Comparison of ENCODE assay signal across 10 cellular contexts in genomic region chr6:166952122-166952521, GRCh38. TPM values are rescaled to one million over a fixed set of nuclear protein-coding genes. Genes with fewer than 3 reads are reported as not detected.
DNase-seq lines count a peak whose midpoint lies in the region; ATAC-seq and TF ChIP-seq lines count a peak whose summit lies in the region.
"Had no signal": no experiment of that assay in that cellular context is flagged by ENCODE, and none has a peak within 500 bp of the region (broad histone marks: within the 10 kb centered on the region; RNA-seq: fewer than 3 reads in every experiment).

No MANE protein-coding gene starts in this region.

- H3K27ac Mint-ChIP-seq in activated CD8-positive, alpha-beta T cell treated with anti-CD3 and anti-CD28 coated beads for 36 hours: peak overlapping the region; percentile 67
- H3K27ac Mint-ChIP-seq in activated CD8-positive, alpha-beta T cell treated with anti-CD3 and anti-CD28 coated beads, Interleukin-2, amount 10 ng/mL, durations not matched to agents 7 days and 5 days: no peak overlapping the region
- H3K27ac Mint-ChIP-seq in T-cell: peak overlapping the region; percentile 93 to 98
- H3K27ac Mint-ChIP-seq in activated naive CD4-positive, alpha-beta T cell treated with anti-CD3 and anti-CD28 coated beads, Interleukin-2, amount 50 U/mL, for 24 hours: peak overlapping the region; percentile 98

- no peak for TF ChIP-seq EP300 in ovary (IDR thresholded peaks at IDR 0.05)

- peaks cover 4% of the 10 kb centered on the region for H3K4me1 ChIP-seq in ovary (ENCODE audit: insufficient read depth)

- intact Hi-C loops in activated CD8-positive, alpha-beta T cell treated with anti-CD3 and anti-CD28 coated beads for 36 hours (cut with micrococcal nuclease): no loop called here
- intact Hi-C loops in ovary (cut with DNase I): no loop called here

- peaks cover 49% of the 10 kb centered on the region for H3K36me3 Mint-ChIP-seq in activated CD8-positive, alpha-beta T cell treated with anti-CD3 and anti-CD28 coated beads for 36 hours (ENCODE audit: low read depth)
- peaks cover 34% of the 10 kb centered on the region for H3K36me3 Mint-ChIP-seq in activated CD8-positive, alpha-beta T cell treated with anti-CD3 and anti-CD28 coated beads, Interleukin-2, amount 10 ng/mL, durations not matched to agents 7 days and 5 days (ENCODE audit: low read depth)
- H3K36me3 Mint-ChIP-seq in T-cell: peaks cover 39% of the 10 kb centered on the region
- H3K36me3 Mint-ChIP-seq in activated naive CD4-positive, alpha-beta T cell treated with anti-CD3 and anti-CD28 coated beads, Interleukin-2, amount 50 U/mL, for 24 hours: peaks cover 3% of the 10 kb centered on the region

- CTCF ChIA-PET in activated CD8-positive, alpha-beta T cell treated with anti-CD3 and anti-CD28 coated beads for 36 hours (lab: Charles Lee): interaction anchor here (0.9 to 3.1 kb wide), 7 partner anchors 19 to 190 kb away, joined by 3 to 13 read pairs (median 3); no protein-coding TSS in a partner anchor
- CTCF ChIA-PET in activated CD8-positive, alpha-beta T cell treated with anti-CD3 and anti-CD28 coated beads, Interleukin-2, amount 10 ng/mL, durations not matched to agents 7 days and 5 days (lab: Charles Lee): interaction anchor here (0.6 to 4.1 kb wide), 7 partner anchors 11 to 177 kb away, joined by 3 to 18 read pairs (median 4); no protein-coding TSS in a partner anchor
- CTCF ChIA-PET in T-cell (lab: Charles Lee): interaction anchor here (1.2 to 1.7 kb wide), 3 partner anchors 11 to 45 kb away, joined by 3 to 8 read pairs (median 4); no protein-coding TSS in a partner anchor

- H3K4me3 Mint-ChIP-seq in activated CD8-positive, alpha-beta T cell treated with anti-CD3 and anti-CD28 coated beads for 36 hours: peak overlapping the region; percentile 19
- H3K4me3 Mint-ChIP-seq in activated CD8-positive, alpha-beta T cell treated with anti-CD3 and anti-CD28 coated beads, Interleukin-2, amount 10 ng/mL, durations not matched to agents 7 days and 5 days: no peak overlapping the region
- H3K4me3 Mint-ChIP-seq in T-cell: peak overlapping the region; percentile 92
- H3K4me3 Mint-ChIP-seq in activated naive CD4-positive, alpha-beta T cell treated with anti-CD3 and anti-CD28 coated beads, Interleukin-2, amount 50 U/mL, for 24 hours: peak overlapping the region; percentile 73

- ATAC-seq in activated CD8-positive, alpha-beta T cell treated with anti-CD3 and anti-CD28 coated beads for 36 hours: no peak
- ATAC-seq in activated CD8-positive, alpha-beta T cell treated with anti-CD3 and anti-CD28 coated beads, Interleukin-2, amount 10 ng/mL, durations not matched to agents 7 days and 5 days: no peak
- ATAC-seq in T-cell (replicated peaks in 1 of 4) (no peak), HG03460 (IDR thresholded peaks at IDR 0.05; ENCODE audit: unreplicated experiment) (no peak)

- peaks cover 56% of the 10 kb centered on the region for H3K4me1 Mint-ChIP-seq in activated CD8-positive, alpha-beta T cell treated with anti-CD3 and anti-CD28 coated beads for 36 hours (ENCODE audit: low read depth)
- peaks cover 55% of the 10 kb centered on the region for H3K4me1 Mint-ChIP-seq in activated CD8-positive, alpha-beta T cell treated with anti-CD3 and anti-CD28 coated beads, Interleukin-2, amount 10 ng/mL, durations not matched to agents 7 days and 5 days (ENCODE audit: low read depth)
- H3K4me1 Mint-ChIP-seq in T-cell: peaks cover 59 to 73% (median 60%) of the 10 kb centered on the region in 3 donors
- peaks cover 63% of the 10 kb centered on the region for H3K4me1 Mint-ChIP-seq in activated naive CD4-positive, alpha-beta T cell treated with anti-CD3 and anti-CD28 coated beads, Interleukin-2, amount 50 U/mL, for 24 hours

- TF ChIP-seq POLR2A in ovary (IDR thresholded peaks at IDR 0.05): no peak

- H3K27me3 ChIP-seq in ovary: no peaks in the 10 kb centered on the region

- H3K9me3 ChIP-seq in ovary: no peaks in the 10 kb centered on the region

- 84 to 94% (median 90%) methylated on average over 12 of the region's 12 CpGs for WGBS in ovary, 3 donors

- H3K36me3 ChIP-seq in ovary: no peaks in the 10 kb centered on the region

- no peak for DNase-seq in activated CD8-positive, alpha-beta T cell treated with anti-CD3 and anti-CD28 coated beads for 36 hours
- DNase-seq in activated CD8-positive, alpha-beta T cell treated with anti-CD3 and anti-CD28 coated beads, Interleukin-2, amount 10 ng/mL, durations not matched to agents 7 days and 5 days: no peak
- peak in 2 of 34 experiments; percentile 14 to 28 for DNase-seq in T-cell
- peak; percentile 36 to 46 for DNase-seq in stimulated activated CD4-positive, alpha-beta T cell treated with anti-CD3 and anti-CD28 coated beads, Interleukin-4, amount 100 ng/mL, for 4 hours
- DNase-seq in ovary: no peak
- DNase-seq in NCI-H1105 (lab: John Stamatoyannopoulos, UW): no peak
- DNase-seq: effector CD4-positive, alpha-beta T cell; mesendoderm had no signal

- H3K4me3 ChIP-seq in ovary: no peak overlapping the region

- POLR2A ChIA-PET in activated CD8-positive, alpha-beta T cell treated with anti-CD3 and anti-CD28 coated beads for 36 hours (lab: Charles Lee): no interaction called here
- POLR2A ChIA-PET in activated CD8-positive, alpha-beta T cell treated with anti-CD3 and anti-CD28 coated beads, Interleukin-2, amount 10 ng/mL, durations not matched to agents 7 days and 5 days (lab: Charles Lee): no interaction called here
- POLR2A ChIA-PET in T-cell (lab: Charles Lee): interaction anchor here in 1 of 2 donors (0.6 kb wide), 1 partner anchor 172 kb away, joined by 3 read pairs; no protein-coding TSS in a partner anchor

- no peaks in the 10 kb centered on the region for H3K27me3 Mint-ChIP-seq in activated CD8-positive, alpha-beta T cell treated with anti-CD3 and anti-CD28 coated beads for 36 hours
- no peaks in the 10 kb centered on the region for H3K27me3 Mint-ChIP-seq in activated CD8-positive, alpha-beta T cell treated with anti-CD3 and anti-CD28 coated beads, Interleukin-2, amount 10 ng/mL, durations not matched to agents 7 days and 5 days (ENCODE audit: low read depth)
- H3K27me3 Mint-ChIP-seq in T-cell: no peaks in the 10 kb centered on the region
- H3K27me3 Mint-ChIP-seq in activated naive CD4-positive, alpha-beta T cell treated with anti-CD3 and anti-CD28 coated beads, Interleukin-2, amount 50 U/mL, for 24 hours: no peaks in the 10 kb centered on the region

- H3K27ac ChIP-seq in ovary: no peak overlapping the region

- H3K9me3 Mint-ChIP-seq in activated CD8-positive, alpha-beta T cell treated with anti-CD3 and anti-CD28 coated beads for 36 hours: no peaks in the 10 kb centered on the region
- no peaks in the 10 kb centered on the region for H3K9me3 Mint-ChIP-seq in activated CD8-positive, alpha-beta T cell treated with anti-CD3 and anti-CD28 coated beads, Interleukin-2, amount 10 ng/mL, durations not matched to agents 7 days and 5 days (ENCODE audit: insufficient read depth)
- no peaks in the 10 kb centered on the region for H3K9me3 Mint-ChIP-seq in T-cell
- no peaks in the 10 kb centered on the region for H3K9me3 Mint-ChIP-seq in activated naive CD4-positive, alpha-beta T cell treated with anti-CD3 and anti-CD28 coated beads, Interleukin-2, amount 50 U/mL, for 24 hours

- no peak for TF ChIP-seq CTCF in activated CD8-positive, alpha-beta T cell treated with anti-CD3 and anti-CD28 coated beads for 36 hours (IDR thresholded peaks at IDR 0.05)
- TF ChIP-seq CTCF in ovary (IDR thresholded peaks at IDR 0.05): no peak

RNA-seq across cellular contexts. Expression of gene RNASET2, which starts 4.2 kb away (rescaled TPM):
- 10 to 100 TPM; 69.2 to 70.2 TPM for total RNA-seq in activated CD8-positive, alpha-beta T cell treated with anti-CD3 and anti-CD28 coated beads for 36 hours
- 10 to 100 TPM; 46.9 to 48.7 TPM for total RNA-seq in activated CD8-positive, alpha-beta T cell treated with anti-CD3 and anti-CD28 coated beads, Interleukin-2, amount 10 ng/mL, durations not matched to agents 7 days and 5 days
- 100 to 1,000 TPM; 121 to 275 (median 252) TPM for total RNA-seq in T-cell
- 100 to 1,000 TPM in 1 of 7 donors, 10 to 100 TPM in 6; 34.8 to 211 (median 56.0) TPM for total RNA-seq in ovary
- polyA plus RNA-seq in ovary: 10 to 100 TPM; 42.2 to 79.7 TPM

RNA-seq across cellular contexts. Expression of gene CEP43, which starts 47.1 kb away (rescaled TPM):
- 10 to 100 TPM; 20.2 to 21.3 TPM for total RNA-seq in activated CD8-positive, alpha-beta T cell treated with anti-CD3 and anti-CD28 coated beads for 36 hours
- total RNA-seq in activated CD8-positive, alpha-beta T cell treated with anti-CD3 and anti-CD28 coated beads, Interleukin-2, amount 10 ng/mL, durations not matched to agents 7 days and 5 days: 10 to 100 TPM; 25.6 to 28.1 TPM
- 10 to 100 TPM; 12.3 to 15.9 (median 14.8) TPM for total RNA-seq in T-cell
- total RNA-seq in ovary: 10 to 100 TPM; 12.3 to 39.5 (median 15.4) TPM
- polyA plus RNA-seq in ovary: 10 to 100 TPM in 1 of 2 donors, 1 to 10 TPM in 1; 7.5 to 13.7 TPM

Comparison
In these comparisons a context has a peak if more than half of its experiments do, and no peak if none do; other contexts are left out.
1. DNase-seq: peak in stimulated activated CD4-positive, alpha-beta T cell treated with anti-CD3 and anti-CD28 coated beads, Interleukin-4, amount 100 ng/mL, for 4 hours (2 of 2); none in activated CD8-positive, alpha-beta T cell treated with anti-CD3 and anti-CD28 coated beads for 36 hours (single experiment), activated CD8-positive, alpha-beta T cell treated with anti-CD3 and anti-CD28 coated beads, Interleukin-2, amount 10 ng/mL, durations not matched to agents 7 days and 5 days (single experiment), ovary (0 of 5) and NCI-H1105 (single experiment).